1 cellular context compared by ENCODE assay signal in genomic region chr20:37727247-37727956, GRCh38.
TF ChIP-seq lines count a peak whose summit lies in the region.

No MANE protein-coding gene starts in this region.

TF ChIP-seq in liver, 16 proteins besides CTCF, POLR2A, EP300 and RAD21 (continued from another document):
- TF ChIP-seq ZBTB33 (IDR thresholded peaks at IDR 0.05) = no peak
- TF ChIP-seq HNF4G (IDR thresholded peaks at IDR 0.05) = no peak
